In genomic region chr9:21080793-21081192, GRCh38 we compare ENCODE assay signal across 36 cellular contexts. TPM values are rescaled to one million over a fixed set of nuclear protein-coding genes. Genes with fewer than 3 reads are reported as not detected.
"Had no signal": no experiment of that assay in that cellular context is flagged by ENCODE, and none has a peak within 500 bp of the region (broad histone marks: within the 10 kb centered on the region; RNA-seq: fewer than 3 reads in every experiment).

No MANE protein-coding gene starts in this region.

- H3K4me1 Mint-ChIP-seq: mesothelial cell of epicardium, nephron had no signal

- DNase-seq: colonic mucosa; effector CD8-positive, alpha-beta T cell; endodermal cell; foreskin keratinocyte; heart left ventricle; kidney; mesenchymal stem cell; mucosa of descending colon; naive B cell; sigmoid colon; stimulated activated CD4-positive, alpha-beta T cell treated with anti-CD3 and anti-CD28 coated beads, Interleukin-2, amount 100 ng/mL, for 24 hours; stimulated activated CD4-positive, alpha-beta T cell treated with anti-CD3 and anti-CD28 coated beads, Interleukin-4, amount 100 ng/mL, for 24 hours; stimulated activated naive CD4-positive, alpha-beta T cell treated with Interleukin-2 at 50 U/mL for 16 hours; transverse colon; upper lobe of right lung; uterus had no signal

- H3K36me3 Mint-ChIP-seq: mesothelial cell of epicardium; neural progenitor cell; stimulated activated effector memory CD8-positive, alpha-beta T cell treated with anti-CD3 and anti-CD28 coated beads, Interleukin-12 subunit alpha, Interleukin-12 subunit beta, amount 100 ng/mL, for 72 hours had no signal

- H3K36me3 ChIP-seq: colonic mucosa, esophagus muscularis mucosa, gastroesophageal sphincter, heart left ventricle, neural progenitor cell, prostate gland, right atrium auricular region, sigmoid colon, suprapubic skin, transverse colon, upper lobe of right lung, uterus had no signal

- H3K9me3 ChIP-seq: colonic mucosa, esophagus muscularis mucosa, gastroesophageal sphincter, mucosa of descending colon, prostate gland, sigmoid colon, suprapubic skin, upper lobe of right lung, uterus had no signal

- H3K4me3 Mint-ChIP-seq: dendritic cell treated with granulocyte-macrophage colony-stimulating factor and Interleukin-4, amounts not matched to agents 40 ng/mL and 50 ng/mL, for 4 days; endodermal cell; mesothelial cell of epicardium; naive B cell; nephron; neural progenitor cell; stimulated activated effector memory CD8-positive, alpha-beta T cell treated with anti-CD3 and anti-CD28 coated beads, Interleukin-12 subunit alpha, Interleukin-12 subunit beta, amount 100 ng/mL, for 72 hours had no signal

- H3K4me1 ChIP-seq: colonic mucosa, foreskin keratinocyte, gastroesophageal sphincter, parathyroid adenoma, prostate gland, sigmoid colon, upper lobe of right lung, uterus had no signal

- ATAC-seq: foreskin keratinocyte; gastroesophageal sphincter; heart left ventricle; left lobe of liver; mucosa of descending colon; stimulated activated effector memory CD8-positive, alpha-beta T cell treated with anti-CD3 and anti-CD28 coated beads, Interleukin-12 subunit alpha, Interleukin-12 subunit beta, amount 100 ng/mL, for 72 hours; upper lobe of right lung had no signal

- H3K27ac Mint-ChIP-seq: dendritic cell treated with granulocyte-macrophage colony-stimulating factor and Interleukin-4, amounts not matched to agents 40 ng/mL and 50 ng/mL, for 4 days; endodermal cell; mesothelial cell of epicardium; nephron; neural progenitor cell; stimulated activated effector memory CD8-positive, alpha-beta T cell treated with anti-CD3 and anti-CD28 coated beads, Interleukin-12 subunit alpha, Interleukin-12 subunit beta, amount 100 ng/mL, for 72 hours had no signal

- H3K27me3 Mint-ChIP-seq: dendritic cell treated with granulocyte-macrophage colony-stimulating factor and Interleukin-4, amounts not matched to agents 40 ng/mL and 50 ng/mL, for 4 days; naive B cell had no signal

- H3K4me3 ChIP-seq: colonic mucosa, esophagus muscularis mucosa, gastroesophageal sphincter, heart left ventricle, hepatocyte, mucosa of descending colon, neural progenitor cell, prostate gland, right atrium auricular region, sigmoid colon, suprapubic skin, transverse colon, upper lobe of right lung, uterus had no signal

- H3K27me3 ChIP-seq: colonic mucosa, esophagus muscularis mucosa, gastroesophageal sphincter, heart left ventricle, hepatocyte, neural progenitor cell, right atrium auricular region, sigmoid colon, suprapubic skin, transverse colon, upper lobe of right lung, uterus had no signal

- H3K27ac ChIP-seq: colonic mucosa, esophagus muscularis mucosa, foreskin keratinocyte, gastroesophageal sphincter, hepatocyte, neural progenitor cell, parathyroid adenoma, prostate gland, right atrium auricular region, sigmoid colon, suprapubic skin, transverse colon, upper lobe of right lung, uterus had no signal

- H3K9me3 Mint-ChIP-seq: dendritic cell treated with granulocyte-macrophage colony-stimulating factor and Interleukin-4, amounts not matched to agents 40 ng/mL and 50 ng/mL, for 4 days; nephron; neural progenitor cell; stimulated activated effector memory CD8-positive, alpha-beta T cell treated with anti-CD3 and anti-CD28 coated beads, Interleukin-12 subunit alpha, Interleukin-12 subunit beta, amount 100 ng/mL, for 72 hours had no signal

RNA-seq across cellular contexts. Expression of gene IFNB1, which starts 3.1 kb away (rescaled TPM):
- total RNA-seq: colonic mucosa, endodermal cell, endothelial cell of umbilical vein, epithelial cell of proximal tubule, esophagus muscularis mucosa, foreskin keratinocyte, gastroesophageal sphincter, heart left ventricle, hepatocyte, kidney, left lobe of liver, lower leg skin, lung microvascular endothelial cell, mesothelial cell of epicardium, mucosa of descending colon, osteoblast, prostate gland, right atrium auricular region, sigmoid colon, skeletal muscle tissue, suprapubic skin, transverse colon, upper lobe of right lung, uterus had no signal
- polyA plus RNA-seq: endothelial cell of umbilical vein, fibroblast of lung, foreskin keratinocyte, heart left ventricle, hepatocyte had no signal
